In genomic region chr11:108018708-108019107, GRCh38 we compare ENCODE assay signal across 7 cellular contexts.
"Had no signal": no experiment of that assay in that cellular context is flagged by ENCODE, and none has a peak within 500 bp of the region (broad histone marks: within the 10 kb centered on the region; RNA-seq: fewer than 3 reads in every experiment).

No MANE protein-coding gene starts in this region.

- H3K4me2 ChIP-seq: KMS-11 had no signal

- FAIRE-seq: HepG2, HTR-8/SVneo had no signal

- H3K9ac ChIP-seq: KMS-11 had no signal

- ATAC-seq: HepG2 had no signal

- H3K27ac ChIP-seq: HL-60, KMS-11 had no signal

- DNase-seq: IMR-90, KBM-7, KG1 had no signal
